In the genomic region with DNA sequence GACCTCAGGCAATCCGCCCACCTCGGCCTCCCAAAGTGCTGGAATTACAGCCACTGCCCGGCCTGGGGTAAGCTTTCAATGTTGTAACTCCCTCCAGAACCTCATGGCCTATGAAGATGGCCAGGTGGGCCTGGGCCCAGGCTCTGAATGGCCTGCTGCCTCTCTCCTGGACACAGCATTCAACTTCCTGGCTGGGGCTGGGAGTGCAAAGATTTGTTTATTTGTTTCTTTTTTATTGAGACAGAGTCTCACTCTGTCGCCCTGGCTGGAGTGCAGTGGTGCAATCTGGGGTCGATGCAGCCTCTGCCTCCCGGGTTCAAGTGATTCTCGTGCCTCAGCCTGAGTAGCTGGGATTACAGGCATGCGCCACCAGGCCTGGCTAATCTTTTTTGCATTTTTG, we compare ENCODE assay signal across 1 cellular context.
A peak's percentile ranks its signal among the peaks of the same experiment; 100 is the strongest.
TF ChIP-seq lines count a peak whose summit lies in the region.

No MANE protein-coding gene starts in this region.

TF ChIP-seq in HepG2, 621 proteins besides CTCF, POLR2A, EP300 and RAD21 (continued from another document):
- 0 out of 2 replicates have a peak, but pooled peaks have one; percentile 28 for TF ChIP-seq FOXA3 (CRISPR knock-in tag; IDR thresholded peaks at IDR 0.05)
